8 cellular contexts compared by ENCODE assay signal in the genomic region with DNA sequence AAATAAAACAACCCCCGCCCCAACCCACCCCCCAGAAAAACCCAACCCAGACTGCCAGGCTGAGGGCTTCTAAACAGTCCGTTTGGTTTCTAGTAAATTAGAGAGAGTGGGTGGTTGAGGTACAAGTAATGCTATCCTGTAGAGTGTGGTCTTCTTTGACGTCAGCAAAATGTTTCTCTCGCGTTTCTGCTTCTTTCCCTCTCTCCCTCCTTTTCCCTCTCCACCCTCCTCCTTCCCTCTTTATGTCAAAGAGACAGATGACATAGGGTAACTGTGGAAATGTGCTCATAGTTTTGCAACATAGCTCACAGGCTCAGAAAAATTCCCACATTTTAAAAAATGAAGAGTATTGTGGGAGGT.
DNase-seq lines count a peak whose midpoint lies in the region; ATAC-seq and TF ChIP-seq lines count a peak whose summit lies in the region.

No MANE protein-coding gene starts in this region.

- H3K36me3 Mint-ChIP-seq in neural crest cell (ENCODE audit: low read depth) = no peaks in the 10 kb centered on the region

- peaks cover 38% of the 10 kb centered on the region for H3K4me1 ChIP-seq in ectodermal cell (ENCODE audit: control insufficient read depth, insufficient read depth, low read length)

- no peaks in the 10 kb centered on the region for H3K27me3 ChIP-seq in ectodermal cell (ENCODE audit: control insufficient read depth, insufficient read depth, low read length, poor library complexity, severe bottlenecking)

- DNase-seq in AG10803 (ENCODE audit: low read depth) (no peak), NCI-H69 (lab: John Stamatoyannopoulos, UW) (peak; percentile 89), neural crest cell (ENCODE audit: low read depth, low spot score) (no peak), NOMO-1 treated with DMSO at 0.1 percent for 48 hours (lab: John Stamatoyannopoulos, UW; ENCODE audit: unreplicated experiment) (no peak), activated gamma-delta T cell (lab: John Stamatoyannopoulos, UW) (no peak)

- no peak for ATAC-seq in GM21390 (IDR thresholded peaks at IDR 0.05; ENCODE audit: unreplicated experiment)
- ATAC-seq in HG03354 (IDR thresholded peaks at IDR 0.05; ENCODE audit: poor library complexity, severe bottlenecking, unreplicated experiment) = no peak

- H3K4me3 Mint-ChIP-seq in neural crest cell = peak overlapping the region; percentile 56

- H3K4me1 Mint-ChIP-seq in neural crest cell = peaks cover 59% of the 10 kb centered on the region

- H3K9me3 Mint-ChIP-seq in neural crest cell = no peaks in the 10 kb centered on the region

- TF ChIP-seq CTCF in AG10803 (conservative IDR thresholded peaks at IDR 0.05; ENCODE audit: low read length) (no peak), neural crest cell (conservative IDR thresholded peaks at IDR 0.05) (no peak)

- peak overlapping the region; percentile 37 for H3K27ac Mint-ChIP-seq in neural crest cell (ENCODE audit: unreplicated experiment)

- H3K4me3 ChIP-seq in AG10803 (ENCODE audit: low read length) = peak overlapping the region; percentile 52
- no peak overlapping the region for H3K4me3 ChIP-seq in ectodermal cell (ENCODE audit: insufficient read depth, low read depth, low read length)

- peak overlapping the region; percentile 92 for H3K27ac ChIP-seq in ectodermal cell (ENCODE audit: insufficient read depth, low read depth, low read length, poor library complexity, severe bottlenecking)

- H3K27me3 Mint-ChIP-seq in neural crest cell (ENCODE audit: low read depth) = no peaks in the 10 kb centered on the region

- H3K9me3 ChIP-seq in ectodermal cell (ENCODE audit: control insufficient read depth, low read length) = no peaks in the 10 kb centered on the region

- WGBS in ectodermal cell, 2 experiments = 15% methylated on average over 5 of the region's 5 CpGs; no CpG with 5 or more reads in 1 of the 2 experiments

- no peaks in the 10 kb centered on the region for H3K36me3 ChIP-seq in ectodermal cell (ENCODE audit: control insufficient read depth, insufficient read depth, low read length)
